ENCODE assay signal across 22 cellular contexts in the genomic region with DNA sequence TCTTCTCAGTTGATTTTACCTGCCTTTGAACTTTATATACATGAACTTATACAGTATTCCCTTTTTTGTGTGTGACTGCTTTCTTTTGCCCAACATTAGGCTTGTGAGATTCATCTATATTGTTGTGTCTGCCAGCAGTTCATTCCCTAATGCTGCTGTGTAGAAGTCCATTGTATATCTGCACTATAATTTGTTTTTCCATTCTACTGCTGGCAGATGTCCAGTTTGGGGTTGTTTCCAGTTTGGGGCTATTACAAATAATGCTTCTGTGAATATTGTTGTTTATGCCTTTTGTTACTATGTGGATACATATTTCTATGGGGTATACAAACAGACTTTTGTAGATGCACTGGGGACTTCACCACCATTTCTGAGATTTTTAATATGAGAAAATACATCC.
"Had no signal": no experiment of that assay in that cellular context is flagged by ENCODE, and none has a peak within 500 bp of the region (broad histone marks: within the 10 kb centered on the region; RNA-seq: fewer than 3 reads in every experiment).

No MANE protein-coding gene starts in this region.

- H3K27ac ChIP-seq: gastroesophageal sphincter, hepatocyte, left ventricle myocardium inferior, right atrium auricular region, suprapubic skin, tibial artery, upper lobe of right lung had no signal

- ATAC-seq: activated CD4-positive, alpha-beta T cell treated with anti-CD3 and anti-CD28 coated beads for 36 hours; activated CD8-positive, alpha-beta memory T cell treated with anti-CD3 and anti-CD28 coated beads, Interleukin-2, amount 10 ng/mL, durations not matched to agents 7 days and 5 days; activated CD8-positive, alpha-beta T cell treated with anti-CD3 and anti-CD28 coated beads, Interleukin-2, amount 10 ng/mL, durations not matched to agents 7 days and 5 days; gastroesophageal sphincter; mucosa of descending colon; natural killer cell treated with Interleukin-12 subunit alpha and Interleukin-12 subunit beta and Interleukin-15 and Interleukin-18, amount 100 ng/mL, for 72 hours; upper lobe of right lung had no signal

- DNase-seq: activated CD4-positive, alpha-beta T cell treated with anti-CD3 and anti-CD28 coated beads for 36 hours; activated CD4-positive, CD25-positive, alpha-beta regulatory T cell; activated CD8-positive, alpha-beta memory T cell treated with anti-CD3 and anti-CD28 coated beads, Interleukin-2, amount 10 ng/mL, durations not matched to agents 7 days and 5 days; activated CD8-positive, alpha-beta T cell treated with anti-CD3 and anti-CD28 coated beads, Interleukin-2, amount 10 ng/mL, durations not matched to agents 7 days and 5 days; activated naive CD4-positive, alpha-beta T cell treated with Interleukin-2 at 50 U/mL for 16 hours; activated T-cell treated with anti-CD3 and anti-CD28 coated beads, Interleukin-2, amount 50 U/mL, for 48 hours; anterior cingulate cortex; effector CD8-positive, alpha-beta T cell; islet precursor cell; left ventricle myocardium inferior; mucosa of descending colon; stimulated activated CD4-positive, alpha-beta T cell treated with anti-CD3 and anti-CD28 coated beads, Interleukin-15, amount 100 ng/mL, for 24 hours; stimulated activated CD4-positive, alpha-beta T cell treated with anti-CD3 and anti-CD28 coated beads, Interleukin-2, amount 100 ng/mL, for 24 hours; stimulated activated naive CD4-positive, alpha-beta T cell; tibial artery; upper lobe of right lung had no signal

- H3K27me3 ChIP-seq: gastroesophageal sphincter, hepatocyte, right atrium auricular region, suprapubic skin, tibial artery, upper lobe of right lung had no signal

- H3K4me2 ChIP-seq: hepatocyte had no signal

- H3K9me3 ChIP-seq: mucosa of descending colon, suprapubic skin, upper lobe of right lung had no signal

- H3K4me3 ChIP-seq: gastroesophageal sphincter, hepatocyte, left ventricle myocardium inferior, lung, mucosa of descending colon, right atrium auricular region, suprapubic skin, tibial artery, upper lobe of right lung had no signal

- H3K4me1 ChIP-seq: gastroesophageal sphincter, suprapubic skin, upper lobe of right lung had no signal

- H2AFZ ChIP-seq: hepatocyte had no signal

- H3K36me3 ChIP-seq: gastroesophageal sphincter, left ventricle myocardium inferior, right atrium auricular region, suprapubic skin, tibial artery, upper lobe of right lung had no signal
